ENCODE assay signal across 8 cellular contexts in the genomic region with DNA sequence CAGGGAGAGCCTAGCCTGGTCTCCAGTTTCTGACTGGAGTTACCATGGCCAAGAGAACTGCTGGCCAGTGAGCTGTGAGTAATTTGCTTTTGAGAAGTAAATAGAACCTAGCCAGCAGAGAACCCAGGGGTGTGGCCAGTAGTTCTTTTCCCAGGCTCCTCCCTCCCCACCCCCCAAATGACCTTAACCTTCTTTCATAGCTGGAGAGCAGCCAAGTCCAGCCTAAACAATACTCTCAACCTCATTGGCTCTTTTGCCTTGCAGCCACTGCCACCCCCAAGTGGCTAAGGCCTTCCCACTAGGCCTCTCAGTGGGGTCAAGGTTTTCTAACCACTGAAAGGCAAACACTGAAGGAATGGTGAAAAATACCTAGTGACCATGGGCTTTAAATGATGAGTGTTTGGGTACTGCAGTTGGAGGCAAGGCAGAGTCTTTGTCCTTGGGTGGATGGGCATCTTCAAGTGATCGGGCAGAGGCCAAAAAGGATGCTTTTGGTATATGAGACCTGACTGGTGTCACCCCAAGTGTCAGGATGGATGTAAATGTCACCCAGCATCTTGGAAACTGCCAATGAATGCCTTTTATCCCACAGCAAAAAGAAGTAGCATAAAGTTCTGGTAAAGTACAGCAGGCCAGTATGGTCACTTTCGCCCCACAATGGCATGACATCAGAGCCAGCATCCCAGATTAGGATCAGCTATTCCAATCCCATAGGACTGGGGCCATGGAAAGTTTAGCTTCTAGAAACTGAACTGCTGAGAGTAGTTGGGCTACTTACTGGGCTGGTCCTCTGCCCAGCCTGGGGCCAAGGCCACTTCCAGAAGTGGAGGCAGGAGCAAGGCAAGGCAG. TPM values are rescaled to one million over a fixed set of nuclear protein-coding genes. Genes with fewer than 3 reads are reported as not detected.
DNase-seq lines count a peak whose midpoint lies in the region; ATAC-seq, FAIRE-seq and TF ChIP-seq lines count a peak whose summit lies in the region.

No MANE protein-coding gene starts in this region.

- H3K27me3 ChIP-seq in BLaER1 (no peaks in the 10 kb centered on the region), Karpas-422 (ENCODE audit: low read length) (no peaks in the 10 kb centered on the region), hepatocyte (no peaks in the 10 kb centered on the region), small intestine (ENCODE audit: control insufficient read depth in 2 of 2, insufficient read depth in 2 of 2, low read length in 2 of 2) (no peaks in the 10 kb centered on the region)

- H3K79me2 ChIP-seq in Karpas-422 (ENCODE audit: low read length) = no peaks in the 10 kb centered on the region; the same call in 1 of the 2 replicates
- H3K79me2 ChIP-seq in hepatocyte = peaks cover 26% of the 10 kb centered on the region

- H3K9me2 ChIP-seq in Karpas-422 (replicated peaks; ENCODE audit: insufficient read depth, low read length) = no peaks in the 10 kb centered on the region
- H3K9me2 ChIP-seq in hepatocyte (replicated peaks; ENCODE audit: insufficient read depth) = no peaks in the 10 kb centered on the region

- H3K27me3 Mint-ChIP-seq in activated T-helper 2 cell treated with anti-CD3 and anti-CD28 coated beads, Interferon-gamma antibody, Interleukin-2, Interleukin-4, amounts not matched to agents 10 μg/mL and 5 μg/mL and 100 μg/mL, durations not matched to agents 14 hours and 24 hours and 36 hours (ENCODE audit: low read depth) = no peaks in the 10 kb centered on the region

- H3K4me3 ChIP-seq in BLaER1 = no peak overlapping the region
- no peak overlapping the region for H3K4me3 ChIP-seq in Karpas-422 (ENCODE audit: low read length)
- no peak overlapping the region for H3K4me3 ChIP-seq in hepatocyte
- no peak overlapping the region for H3K4me3 ChIP-seq in small intestine (ENCODE audit: low read depth in 1 of 2, low read length in 2 of 2)

- H3K9ac ChIP-seq in BLaER1 (no peak overlapping the region), Karpas-422 (ENCODE audit: low read length) (no peak overlapping the region)

- peaks cover 43% of the 10 kb centered on the region for H3K4me1 Mint-ChIP-seq in activated T-helper 2 cell treated with anti-CD3 and anti-CD28 coated beads, Interferon-gamma antibody, Interleukin-2, Interleukin-4, amounts not matched to agents 10 μg/mL and 5 μg/mL and 100 μg/mL, durations not matched to agents 14 hours and 24 hours and 36 hours (ENCODE audit: low read depth)

- DNase-seq in Karpas-422 (no peak), hepatocyte (ENCODE audit: low spot score) (peak; percentile 80), small intestine (peak; percentile 73), AG08395 (ENCODE audit: low spot score) (no peak), activated T-cell treated with anti-CD3 and anti-CD28 coated beads for 4 hours (no peak)
- DNase-seq in activated T-helper 2 cell treated with anti-CD3 and anti-CD28 coated beads, Interferon-gamma antibody, Interleukin-2, Interleukin-4, amounts not matched to agents 10 μg/mL and 5 μg/mL and 100 μg/mL, durations not matched to agents 14 hours and 24 hours and 36 hours (ENCODE audit: low spot score) = no peak

- H3K36me3 ChIP-seq in BLaER1 (peaks cover 49% of the 10 kb centered on the region), Karpas-422 (ENCODE audit: insufficient read depth, low read length) (peaks cover 30% of the 10 kb centered on the region; the same call in 1 of the 2 replicates), hepatocyte (replicated peaks; ENCODE audit: insufficient read depth, low read depth) (no peaks in the 10 kb centered on the region), small intestine (ENCODE audit: control insufficient read depth in 2 of 2, insufficient read depth in 2 of 2, low read length in 2 of 2) (peaks cover 2 to 19% of the 10 kb centered on the region in 2 donors)

- H3K9me3 ChIP-seq in BLaER1 (no peaks in the 10 kb centered on the region), Karpas-422 (ENCODE audit: low read length) (no peaks in the 10 kb centered on the region), hepatocyte (ENCODE audit: low read depth) (no peaks in the 10 kb centered on the region), small intestine (ENCODE audit: control insufficient read depth, low read depth) (no peaks in the 10 kb centered on the region)

- H2AFZ ChIP-seq in Karpas-422 (ENCODE audit: low read length) (no peak overlapping the region), hepatocyte (no peak overlapping the region)

- FAIRE-seq in small intestine (lab: Jason Lieb, UNC) = no peak

- H3K4me3 Mint-ChIP-seq in activated T-helper 2 cell treated with anti-CD3 and anti-CD28 coated beads, Interferon-gamma antibody, Interleukin-2, Interleukin-4, amounts not matched to agents 10 μg/mL and 5 μg/mL and 100 μg/mL, durations not matched to agents 14 hours and 24 hours and 36 hours (ENCODE audit: low read depth) = no peak overlapping the region

- ATAC-seq in activated CD4-positive, CD25-positive, alpha-beta regulatory T cell treated with anti-CD3 and anti-CD28 coated beads, Interleukin-2, amount 50 U/mL, for 24 hours = no peak

- H4K20me1 ChIP-seq in BLaER1 (peaks cover 24% of the 10 kb centered on the region), Karpas-422 (ENCODE audit: insufficient read depth, low read depth, low read length) (no peaks in the 10 kb centered on the region), hepatocyte (ENCODE audit: insufficient read depth, poor library complexity, severe bottlenecking) (peaks cover 7% of the 10 kb centered on the region)

- WGBS in hepatocyte (ENCODE audit: low lambda C conversion rate, missing lambda C conversion rate) = 95% methylated on average over 2 of the region's 2 CpGs
- 92 to 100% (median 95%) methylated on average over 2 of the region's 2 CpGs for WGBS in small intestine, 3 donors

- peak overlapping the region; percentile 98 for H3K4me2 ChIP-seq in BLaER1
- H3K4me2 ChIP-seq in Karpas-422 (ENCODE audit: low read depth, low read length, poor library complexity, severe bottlenecking) = no peak overlapping the region
- H3K4me2 ChIP-seq in hepatocyte = peak overlapping the region; percentile 11

- H3K27ac ChIP-seq in BLaER1 (peak overlapping the region; percentile 98; the same call in 1 of the 2 replicates), Karpas-422 (ENCODE audit: low read length) (peak overlapping the region; percentile 95; the same call in 1 of the 2 replicates), hepatocyte (peak overlapping the region; percentile 99), small intestine (ENCODE audit: low read depth in 1 of 2, low read length in 1 of 2) (peak overlapping the region; percentile 28 to 33)

- TF ChIP-seq CTCF in hepatocyte (IDR thresholded peaks at IDR 0.05; ENCODE audit: poor library complexity) = no peak

- no peaks in the 10 kb centered on the region for H3K9me3 Mint-ChIP-seq in activated T-helper 2 cell treated with anti-CD3 and anti-CD28 coated beads, Interferon-gamma antibody, Interleukin-2, Interleukin-4, amounts not matched to agents 10 μg/mL and 5 μg/mL and 100 μg/mL, durations not matched to agents 14 hours and 24 hours and 36 hours

- H3K4me1 ChIP-seq in BLaER1 (peaks cover 51% of the 10 kb centered on the region), Karpas-422 (ENCODE audit: low read length) (peaks cover 56% of the 10 kb centered on the region), hepatocyte (ENCODE audit: insufficient read depth) (peaks cover 35% of the 10 kb centered on the region), small intestine (ENCODE audit: control insufficient read depth in 2 of 2, insufficient read depth in 1 of 2, low read depth in 1 of 2, low read length in 1 of 2) (peaks cover 2 to 19% of the 10 kb centered on the region in 2 donors)

- intact Hi-C loops in activated T-helper 2 cell treated with anti-CD3 and anti-CD28 coated beads, Interferon-gamma antibody, Interleukin-2, Interleukin-4, amounts not matched to agents 10 μg/mL and 5 μg/mL and 100 μg/mL, durations not matched to agents 14 hours and 24 hours and 36 hours (cut with micrococcal nuclease) = no loop called here

- H3K36me3 Mint-ChIP-seq in activated T-helper 2 cell treated with anti-CD3 and anti-CD28 coated beads, Interferon-gamma antibody, Interleukin-2, Interleukin-4, amounts not matched to agents 10 μg/mL and 5 μg/mL and 100 μg/mL, durations not matched to agents 14 hours and 24 hours and 36 hours (ENCODE audit: low read depth) = peaks cover 35% of the 10 kb centered on the region

- peak overlapping the region; percentile 29 for H3K27ac Mint-ChIP-seq in activated T-helper 2 cell treated with anti-CD3 and anti-CD28 coated beads, Interferon-gamma antibody, Interleukin-2, Interleukin-4, amounts not matched to agents 10 μg/mL and 5 μg/mL and 100 μg/mL, durations not matched to agents 14 hours and 24 hours and 36 hours

RNA-seq across cellular contexts. Expression of a gene that starts 3.5 kb away (rescaled TPM):
- total RNA-seq in Karpas-422 (2014; rRNA removed; shearing (Covaris generic); ENCODE audit: low replicate concordance) = 5.8 and 15.7 TPM in 2 replicates
- total RNA-seq in activated T-helper 2 cell treated with anti-CD3 and anti-CD28 coated beads, Interferon-gamma antibody, Interleukin-2, Interleukin-4, amounts not matched to agents 10 μg/mL and 5 μg/mL and 100 μg/mL, durations not matched to agents 14 hours and 24 hours and 36 hours = 19.4 and 20.1 TPM in 2 replicates
- 22.0 and 35.5 TPM in 2 replicates for total RNA-seq in hepatocyte
- polyA plus RNA-seq in hepatocyte (19.1 and 21.2 TPM in 2 replicates), small intestine (10 to 100 TPM in 1 of 3 donors, 1 to 10 TPM in 2; 3.4 to 12.9 (median 4.1) TPM)

RNA-seq across cellular contexts. Expression of a gene that starts 42.2 kb away (rescaled TPM):
- total RNA-seq in Karpas-422 (2014; rRNA removed; shearing (Covaris generic); ENCODE audit: low replicate concordance) = 25.1 and 31.0 TPM in 2 replicates
- total RNA-seq in activated T-helper 2 cell treated with anti-CD3 and anti-CD28 coated beads, Interferon-gamma antibody, Interleukin-2, Interleukin-4, amounts not matched to agents 10 μg/mL and 5 μg/mL and 100 μg/mL, durations not matched to agents 14 hours and 24 hours and 36 hours = 62.7 and 64.3 TPM in 2 replicates
- total RNA-seq in hepatocyte = 14.9 and 21.7 TPM in 2 replicates
- polyA plus RNA-seq in hepatocyte = 22.5 and 22.6 TPM in 2 replicates
- polyA plus RNA-seq in small intestine = 10 to 100 TPM in 1 of 3 donors, 1 to 10 TPM in 2; 7.2 to 10.5 (median 7.8) TPM

Comparison
In these comparisons a context has a peak if more than half of its experiments do, and no peak if none do; other contexts are left out.
1. H3K27ac ChIP-seq: peak in every context shown above with its lines; median percentile 99 in hepatocyte; 98 in BLaER1; 95 in Karpas-422; 30 in small intestine.
2. DNase-seq: peak in hepatocyte (single experiment) and small intestine (single experiment); none in Karpas-422 (single experiment), activated T-helper 2 cell treated with anti-CD3 and anti-CD28 coated beads, Interferon-gamma antibody, Interleukin-2, Interleukin-4, amounts not matched to agents 10 μg/mL and 5 μg/mL and 100 μg/mL, durations not matched to agents 14 hours and 24 hours and 36 hours (single experiment), AG08395 (single experiment) and activated T-cell treated with anti-CD3 and anti-CD28 coated beads for 4 hours (single experiment).